In the genomic region with DNA sequence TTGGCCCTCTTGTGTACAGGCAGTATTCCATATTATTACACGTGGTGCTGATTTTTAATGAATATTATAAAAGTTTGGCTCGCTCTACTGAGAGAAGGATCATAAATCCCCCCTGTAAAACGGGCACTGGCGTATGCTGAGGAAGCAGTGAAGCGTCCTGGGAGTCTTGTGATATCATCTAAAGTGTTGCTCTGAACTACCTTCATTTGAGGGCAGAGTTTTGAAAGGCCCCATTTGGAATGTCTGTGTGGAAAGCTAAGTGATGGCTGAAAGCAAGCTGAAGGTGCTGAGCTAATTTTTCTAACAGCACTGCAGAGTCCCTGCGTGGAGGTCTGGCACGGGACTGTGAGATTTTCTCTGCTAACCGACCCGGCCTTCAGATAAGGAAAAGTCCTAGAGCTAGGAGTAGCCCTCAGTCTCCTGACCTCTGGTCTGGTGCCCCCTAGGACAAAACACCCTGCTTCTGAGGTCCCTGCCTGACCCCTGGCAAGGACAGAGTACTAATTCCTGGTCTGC, we compare ENCODE assay signal across 12 cellular contexts. TPM values are rescaled to one million over a fixed set of nuclear protein-coding genes. Genes with fewer than 3 reads are reported as not detected.
DNase-seq lines count a peak whose midpoint lies in the region; ATAC-seq and TF ChIP-seq lines count a peak whose summit lies in the region.
"Had no signal": no experiment of that assay in that cellular context is flagged by ENCODE, and none has a peak within 500 bp of the region (broad histone marks: within the 10 kb centered on the region; RNA-seq: fewer than 3 reads in every experiment).

No MANE protein-coding gene starts in this region.

- H3K9me3 Mint-ChIP-seq in activated naive CD8-positive, alpha-beta T cell treated with anti-CD3 and anti-CD28 coated beads, Interleukin-2, amount 50 U/mL, for 24 hours, result peaks cover 5% of the 10 kb centered on the region
- H3K9me3 Mint-ChIP-seq in natural killer cell, result no peaks in the 10 kb centered on the region

- TF ChIP-seq POLR2A in heart left ventricle (IDR thresholded peaks at IDR 0.05) (no peak), uterus (IDR thresholded peaks at IDR 0.05) (no peak)

- H3K4me1 ChIP-seq in left ventricle myocardium inferior, result peaks cover 39% of the 10 kb centered on the region
- H3K4me1 ChIP-seq in heart left ventricle, result peaks cover 0 to 17% (median 7%) of the 10 kb centered on the region in 12 donors
- no peaks in the 10 kb centered on the region for H3K4me1 ChIP-seq in uterus

- peak overlapping the region; percentile 67 for H3K4me3 Mint-ChIP-seq in activated naive CD8-positive, alpha-beta T cell treated with anti-CD3 and anti-CD28 coated beads, Interleukin-2, amount 50 U/mL, for 24 hours
- H3K4me3 Mint-ChIP-seq in natural killer cell, result peak overlapping the region; percentile 67

- DNase-seq in left ventricle myocardium inferior (no peak), heart left ventricle (no peak), natural killer cell (no peak), uterus (peak in 1 of 2 donors; percentile 24), NCI-H2081 (lab: John Stamatoyannopoulos, UW) (no peak), RKO (ENCODE audit: low spot score) (no peak)
- DNase-seq in activated naive CD8-positive, alpha-beta T cell treated with anti-CD3 and anti-CD28 coated beads, Interleukin-2, amount 50 U/mL, for 24 hours, result no peak
- DNase-seq: activated CD4-positive, CD25-positive, alpha-beta regulatory T cell; AML-193; KG1; stomach had no signal

- peaks cover 53% of the 10 kb centered on the region for H3K4me1 Mint-ChIP-seq in activated naive CD8-positive, alpha-beta T cell treated with anti-CD3 and anti-CD28 coated beads, Interleukin-2, amount 50 U/mL, for 24 hours
- H3K4me1 Mint-ChIP-seq in natural killer cell, result peaks cover 11 to 21% of the 10 kb centered on the region in 2 donors

- peak overlapping the region; percentile 88 for H3K27ac ChIP-seq in left ventricle myocardium inferior (replicated peaks)
- H3K27ac ChIP-seq in heart left ventricle, result peak overlapping the region in 3 of 12 donors; percentile 87 to 93 (median 87)
- H3K27ac ChIP-seq in uterus, result peak overlapping the region; percentile 95 to 99

- H3K27me3 ChIP-seq in left ventricle myocardium inferior (ENCODE audit: low read depth), result no peaks in the 10 kb centered on the region
- peaks cover 0 to 30% (median 0%) of the 10 kb centered on the region in 9 donors for H3K27me3 ChIP-seq in heart left ventricle
- H3K27me3 ChIP-seq in uterus, result no peaks in the 10 kb centered on the region

- peaks cover 29% of the 10 kb centered on the region for H3K36me3 Mint-ChIP-seq in activated naive CD8-positive, alpha-beta T cell treated with anti-CD3 and anti-CD28 coated beads, Interleukin-2, amount 50 U/mL, for 24 hours (ENCODE audit: low read depth)
- H3K36me3 Mint-ChIP-seq in natural killer cell, result no peaks in the 10 kb centered on the region

- H3K27ac Mint-ChIP-seq in activated naive CD8-positive, alpha-beta T cell treated with anti-CD3 and anti-CD28 coated beads, Interleukin-2, amount 50 U/mL, for 24 hours, result peak overlapping the region; percentile 64
- H3K27ac Mint-ChIP-seq in natural killer cell, result peak overlapping the region; percentile 11 to 86

- peaks cover 1% of the 10 kb centered on the region for H3K27me3 Mint-ChIP-seq in activated naive CD8-positive, alpha-beta T cell treated with anti-CD3 and anti-CD28 coated beads, Interleukin-2, amount 50 U/mL, for 24 hours
- peaks cover 20 to 41% of the 10 kb centered on the region in 2 donors for H3K27me3 Mint-ChIP-seq in natural killer cell (ENCODE audit: low read depth in 2 of 2)

- no peaks in the 10 kb centered on the region for H3K9me3 ChIP-seq in left ventricle myocardium inferior (replicated peaks)
- H3K9me3 ChIP-seq in heart left ventricle, result no peaks in the 10 kb centered on the region
- no peaks in the 10 kb centered on the region for H3K9me3 ChIP-seq in uterus
- H3K9me3 ChIP-seq: stomach had no signal

- WGBS in heart left ventricle, 4 donors, result 61 to 71% (median 65%) methylated on average over 9 of the region's 9 CpGs

- H3K4me3 ChIP-seq in left ventricle myocardium inferior (no peak overlapping the region), heart left ventricle (no peak overlapping the region), uterus (no peak overlapping the region)

- ATAC-seq in heart left ventricle (no peak), natural killer cell (no peak), GM18502 (IDR thresholded peaks at IDR 0.05; ENCODE audit: poor library complexity, unreplicated experiment) (no peak)
- ATAC-seq in activated naive CD8-positive, alpha-beta T cell treated with anti-CD3 and anti-CD28 coated beads, Interleukin-2, amount 50 U/mL, for 24 hours, result no peak

- TF ChIP-seq CTCF in left ventricle myocardium inferior (IDR thresholded peaks at IDR 0.05; ENCODE audit: borderline replicate concordance) (no peak), heart left ventricle (IDR thresholded peaks at IDR 0.05) (no peak), natural killer cell (IDR thresholded peaks at IDR 0.05) (no peak), uterus (IDR thresholded peaks at IDR 0.05) (no peak)

- no peaks in the 10 kb centered on the region for H3K36me3 ChIP-seq in left ventricle myocardium inferior
- no peaks in the 10 kb centered on the region for H3K36me3 ChIP-seq in heart left ventricle
- no peaks in the 10 kb centered on the region for H3K36me3 ChIP-seq in uterus
- H3K36me3 ChIP-seq: stomach had no signal

- intact Hi-C loops in left ventricle myocardium inferior (cut with micrococcal nuclease), result loop anchor here (10.0 kb wide), 2 partner anchors 83 to 323 kb away; no protein-coding TSS in a partner anchor
- intact Hi-C loops in heart left ventricle (cut with DNase I), result loop anchor here (2.0 to 10.0 kb wide), 18 partner anchors 63 to 353 kb away; no protein-coding TSS in a partner anchor
- intact Hi-C loops in natural killer cell (cut with micrococcal nuclease), result loop anchor here (2.0 to 5.0 kb wide), 4 partner anchors 101 to 346 kb away; no protein-coding TSS in a partner anchor
- intact Hi-C loops in uterus (cut with DNase I; ENCODE audit: low total_unique reads), result no loop called here

RNA-seq across cellular contexts. Expression of gene BACH2, which starts 1.3 kb away (rescaled TPM):
- total RNA-seq in left ventricle myocardium inferior (1.5 TPM), heart left ventricle (1 to 10 TPM in 8 of 9 donors, under 1 TPM in 1; 0.76 to 8.4 (median 4.0) TPM), natural killer cell (10 to 100 TPM; 32.1 to 37.8 (median 32.7) TPM), uterus (10 to 100 TPM in 2 of 4 donors, 1 to 10 TPM in 2; 1.3 to 15.0 (median 9.7) TPM)
- polyA plus RNA-seq in heart left ventricle, result under 1 TPM; 0.23 to 0.24 TPM
